ENCODE assay signal across 27 cellular contexts in the genomic region with DNA sequence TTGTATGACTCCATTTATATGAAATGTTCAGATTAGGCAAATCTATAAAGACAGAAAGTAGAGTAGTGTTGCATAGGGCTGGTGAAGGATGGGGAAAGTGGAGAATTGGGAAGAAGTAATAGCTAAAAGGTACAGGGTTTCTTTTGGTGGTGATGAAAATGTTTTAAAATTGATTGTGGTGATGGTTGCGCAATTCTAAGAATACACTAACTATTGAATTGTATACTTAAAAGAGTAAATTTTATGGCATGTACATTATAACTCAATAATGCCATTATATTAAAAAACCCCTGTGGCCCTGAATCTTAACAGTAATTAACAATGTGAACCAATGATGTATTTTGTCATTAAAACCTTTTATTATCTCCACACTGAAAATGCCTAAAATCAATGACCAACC.
"Had no signal": no experiment of that assay in that cellular context is flagged by ENCODE, and none has a peak within 500 bp of the region (broad histone marks: within the 10 kb centered on the region; RNA-seq: fewer than 3 reads in every experiment).

No MANE protein-coding gene starts in this region.

- H3K4me1 ChIP-seq: stomach, suprapubic skin, testis, thyroid gland, tibial artery, tibial nerve, transverse colon, upper lobe of left lung, upper lobe of right lung, uterus, vagina had no signal

- H3K36me3 ChIP-seq: stomach, suprapubic skin, thoracic aorta, thyroid gland, tibial artery, tibial nerve, transverse colon, upper lobe of left lung, upper lobe of right lung, uterus, vagina had no signal

- H3K27ac ChIP-seq: stomach, suprapubic skin, testis, thoracic aorta, thyroid gland, tibial artery, tibial nerve, transverse colon, upper lobe of left lung, upper lobe of right lung, uterus, vagina had no signal

- H3K9me3 ChIP-seq: stomach, suprapubic skin, testis, thoracic aorta, thyroid gland, tibial artery, tibial nerve, transverse colon, upper lobe of left lung, upper lobe of right lung, uterus, vagina had no signal

- H3K27me3 ChIP-seq: stomach, suprapubic skin, testis, thyroid gland, tibial artery, tibial nerve, transverse colon, upper lobe of left lung, upper lobe of right lung, uterus, vagina had no signal

- DNase-seq: stimulated activated CD4-positive, alpha-beta T cell treated with anti-CD3 and anti-CD28 coated beads, Interleukin-2, amount 100 ng/mL, for 48 hours; stimulated activated CD4-positive, alpha-beta T cell treated with anti-CD3 and anti-CD28 coated beads, Interleukin-4, amount 100 ng/mL, for 1 hour; stimulated activated CD4-positive, alpha-beta T cell treated with anti-CD3 and anti-CD28 coated beads, Interleukin-4, amount 100 ng/mL, for 24 hours; stimulated activated CD4-positive, alpha-beta T cell treated with anti-CD3 and anti-CD28 coated beads, Interleukin-4, amount 100 ng/mL, for 4 hours; stimulated activated CD8-positive, alpha-beta memory T cell treated with anti-CD3 and anti-CD28 coated beads, Interleukin-4, amount 100 ng/mL, for 48 hours; stimulated activated naive B cell treated with anti-CD40 and anti-IgM and Interleukin-4, amounts not matched to agents 10 μg/mL and 1 μg/mL and 100 μg/mL, for 72 hours; stimulated activated naive CD4-positive, alpha-beta T cell; stimulated activated naive CD4-positive, alpha-beta T cell treated with Interleukin-2 at 50 U/mL for 16 hours; stimulated activated naive CD8-positive, alpha-beta T cell treated with anti-CD3 and anti-CD28 coated beads, Interleukin-15, amount 100 ng/mL, for 72 hours; stimulated activated naive CD8-positive, alpha-beta T cell treated with anti-CD3 and anti-CD28 coated beads, Interleukin-15, Interleukin-2, amounts not matched to agents 100 U/mL and 50 U/mL, for 24 hours; stomach; substantia nigra; testis; thyroid gland; tibial artery; transverse colon; trophoblast cell; upper lobe of left lung; upper lobe of right lung; uterus had no signal

- FAIRE-seq: urothelium cell line had no signal

- H3K4me3 ChIP-seq: stomach, suprapubic skin, testis, thoracic aorta, thyroid gland, tibial artery, tibial nerve, transverse colon, upper lobe of left lung, upper lobe of right lung, uterus, vagina had no signal

- ATAC-seq: stimulated activated effector memory CD8-positive, alpha-beta T cell treated with anti-CD3 and anti-CD28 coated beads, Interleukin-12 subunit alpha, Interleukin-12 subunit beta, amount 100 ng/mL, for 72 hours; stimulated activated memory B cell treated with anti-CD40 and anti-IgM and Interleukin-4, amounts not matched to agents 10 μg/mL and 1 μg/mL and 100 μg/mL, for 72 hours; stimulated activated naive B cell treated with anti-CD40 and anti-IgM and Interleukin-4, amounts not matched to agents 10 μg/mL and 1 μg/mL and 100 μg/mL, for 72 hours; stimulated activated naive CD8-positive, alpha-beta T cell treated with anti-CD3 and anti-CD28 coated beads, Interleukin-15, amount 100 ng/mL, for 72 hours; stimulated activated naive CD8-positive, alpha-beta T cell treated with anti-CD3 and anti-CD28 coated beads, Interleukin-15, Interleukin-2, amounts not matched to agents 100 U/mL and 50 U/mL, for 24 hours; upper lobe of right lung had no signal
